In the genomic region with DNA sequence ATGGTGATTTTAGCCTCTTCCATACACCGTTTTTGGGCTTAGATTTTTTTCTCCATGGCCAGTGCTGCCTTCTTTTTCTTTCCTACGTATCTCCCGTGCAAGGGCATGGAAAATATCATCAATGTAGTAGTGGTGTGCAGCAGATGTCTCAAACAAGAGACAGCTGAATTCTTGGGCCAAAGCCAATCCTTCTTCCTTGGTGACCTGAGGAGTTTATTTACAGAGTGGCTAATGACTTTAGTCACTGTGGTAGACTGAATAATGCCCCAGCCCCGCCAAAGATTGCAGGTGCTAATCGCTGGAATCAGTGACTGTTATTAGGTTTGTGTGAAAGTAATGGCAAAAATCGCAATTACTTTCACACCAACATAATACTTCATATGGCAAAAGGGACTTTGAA, we compare ENCODE assay signal across 19 cellular contexts.
A peak's percentile ranks its signal among the peaks of the same experiment; 100 is the strongest.
DNase-seq lines count a peak whose midpoint lies in the region; ATAC-seq and TF ChIP-seq lines count a peak whose summit lies in the region.
"Had no signal": no experiment of that assay in that cellular context is flagged by ENCODE, and none has a peak within 500 bp of the region (broad histone marks: within the 10 kb centered on the region; RNA-seq: fewer than 3 reads in every experiment).

No MANE protein-coding gene starts in this region.

- ATAC-seq in activated T-cell treated with anti-CD3 and anti-CD28 coated beads, Interleukin-2, amount 50 U/mL, for 72 hours (replicated peaks in 1 of 2): no peak
- ATAC-seq: GM12878, heart left ventricle had no signal

- H3K27me3 Mint-ChIP-seq in activated T-cell treated with anti-CD3 and anti-CD28 coated beads, Interleukin-2, amount 50 U/mL, for 72 hours (ENCODE audit: low read depth): no peaks in the 10 kb centered on the region
- no peaks in the 10 kb centered on the region for H3K27me3 Mint-ChIP-seq in activated T-helper 1 cell treated with anti-CD3 and anti-CD28 coated beads, Interleukin-12 subunit alpha, Interleukin-12 subunit beta, Interleukin-2, Interleukin-4 antibody, amounts not matched to agents 30 ng/mL and 10 ng/mL and 1 ng/mL, durations not matched to agents 14 hours and 24 hours and 36 hours (ENCODE audit: insufficient read depth)

- H3K9me3 Mint-ChIP-seq in activated T-cell treated with anti-CD3 and anti-CD28 coated beads, Interleukin-2, amount 50 U/mL, for 72 hours: peaks cover 0 to 4% of the 10 kb centered on the region in 2 donors
- peaks cover 3% of the 10 kb centered on the region for H3K9me3 Mint-ChIP-seq in activated T-helper 1 cell treated with anti-CD3 and anti-CD28 coated beads, Interleukin-12 subunit alpha, Interleukin-12 subunit beta, Interleukin-2, Interleukin-4 antibody, amounts not matched to agents 30 ng/mL and 10 ng/mL and 1 ng/mL, durations not matched to agents 14 hours and 24 hours and 36 hours
- H3K9me3 Mint-ChIP-seq: neural crest cell had no signal

- H3K4me3 ChIP-seq in LNCaP clone FGC (ENCODE audit: low read depth, low read length): no peak overlapping the region
- H3K4me3 ChIP-seq: BLaER1 treated with 17β-estradiol and CSF1 and Interleukin-3, amounts not matched to agents 10 nM and 100 nM; cardiac muscle cell; GM12878; heart left ventricle; testis had no signal

- intact Hi-C loops in activated T-helper 1 cell treated with anti-CD3 and anti-CD28 coated beads, Interleukin-12 subunit alpha, Interleukin-12 subunit beta, Interleukin-2, Interleukin-4 antibody, amounts not matched to agents 30 ng/mL and 10 ng/mL and 1 ng/mL, durations not matched to agents 14 hours and 24 hours and 36 hours (cut with micrococcal nuclease): no loop called here

- H3K4me1 Mint-ChIP-seq in activated T-cell treated with anti-CD3 and anti-CD28 coated beads, Interleukin-2, amount 50 U/mL, for 72 hours (ENCODE audit: low read depth): no peaks in the 10 kb centered on the region
- no peaks in the 10 kb centered on the region for H3K4me1 Mint-ChIP-seq in activated T-helper 1 cell treated with anti-CD3 and anti-CD28 coated beads, Interleukin-12 subunit alpha, Interleukin-12 subunit beta, Interleukin-2, Interleukin-4 antibody, amounts not matched to agents 30 ng/mL and 10 ng/mL and 1 ng/mL, durations not matched to agents 14 hours and 24 hours and 36 hours (ENCODE audit: low read depth)
- H3K4me1 Mint-ChIP-seq: neural crest cell had no signal

- H3K27ac Mint-ChIP-seq in activated T-cell treated with anti-CD3 and anti-CD28 coated beads, Interleukin-2, amount 50 U/mL, for 72 hours: no peak overlapping the region
- H3K27ac Mint-ChIP-seq in activated T-helper 1 cell treated with anti-CD3 and anti-CD28 coated beads, Interleukin-12 subunit alpha, Interleukin-12 subunit beta, Interleukin-2, Interleukin-4 antibody, amounts not matched to agents 30 ng/mL and 10 ng/mL and 1 ng/mL, durations not matched to agents 14 hours and 24 hours and 36 hours: no peak overlapping the region

- TF ChIP-seq CTCF in LNCaP clone FGC (IDR thresholded peaks at IDR 0.05; ENCODE audit: control insufficient read depth, extremely low read depth, insufficient read depth): no peak

- H3K36me3 Mint-ChIP-seq in activated T-cell treated with anti-CD3 and anti-CD28 coated beads, Interleukin-2, amount 50 U/mL, for 72 hours (ENCODE audit: insufficient read depth in 2 of 2): no peaks in the 10 kb centered on the region
- no peaks in the 10 kb centered on the region for H3K36me3 Mint-ChIP-seq in activated T-helper 1 cell treated with anti-CD3 and anti-CD28 coated beads, Interleukin-12 subunit alpha, Interleukin-12 subunit beta, Interleukin-2, Interleukin-4 antibody, amounts not matched to agents 30 ng/mL and 10 ng/mL and 1 ng/mL, durations not matched to agents 14 hours and 24 hours and 36 hours (ENCODE audit: low read depth)

- DNase-seq in LNCaP clone FGC (ENCODE audit: low read depth): peak; percentile 15
- peak; percentile 49 to 83 for DNase-seq in NCI-H2081 (lab: John Stamatoyannopoulos, UW)
- DNase-seq in NCI-H774 (lab: John Stamatoyannopoulos, UW): peak; percentile 68
- DNase-seq in renal cortical epithelial cell (ENCODE audit: low read depth): peak; percentile 5
- no peak for DNase-seq in activated T-cell treated with anti-CD3 and anti-CD28 coated beads, Interleukin-2, amount 50 U/mL, for 72 hours
- no peak for DNase-seq in stimulated activated CD4-positive, alpha-beta T cell treated with anti-CD3 and anti-CD28 coated beads, Interleukin-12 subunit alpha, Interleukin-12 subunit beta, amount 100 ng/mL, for 4 hours
- DNase-seq in activated T-helper 1 cell treated with anti-CD3 and anti-CD28 coated beads, Interleukin-12 subunit alpha, Interleukin-12 subunit beta, Interleukin-2, Interleukin-4 antibody, amounts not matched to agents 30 ng/mL and 10 ng/mL and 1 ng/mL, durations not matched to agents 14 hours and 24 hours and 36 hours (ENCODE audit: low spot score): no peak
- DNase-seq: activated CD4-positive, alpha-beta T cell treated with anti-CD3 and anti-CD28 coated beads, Interleukin-2, amount 50 U/mL, for 48 hours; activated T-cell treated with anti-CD3 and anti-CD28 coated beads, Interleukin-2, amount 50 U/mL, for 48 hours; heart left ventricle; mesenchymal stem cell; retina; SK-N-SH; stimulated activated CD4-positive, alpha-beta T cell treated with anti-CD3 and anti-CD28 coated beads, Interleukin-1b, Interleukin-23, amount 100 ng/mL, for 48 hours; testis had no signal

- no peak overlapping the region for H3K4me3 Mint-ChIP-seq in activated T-cell treated with anti-CD3 and anti-CD28 coated beads, Interleukin-2, amount 50 U/mL, for 72 hours
- H3K4me3 Mint-ChIP-seq in activated T-helper 1 cell treated with anti-CD3 and anti-CD28 coated beads, Interleukin-12 subunit alpha, Interleukin-12 subunit beta, Interleukin-2, Interleukin-4 antibody, amounts not matched to agents 30 ng/mL and 10 ng/mL and 1 ng/mL, durations not matched to agents 14 hours and 24 hours and 36 hours: no peak overlapping the region
- H3K4me3 Mint-ChIP-seq: neural crest cell had no signal

Comparison
In these comparisons a context has a peak if more than half of its experiments do, and no peak if none do; other contexts are left out.
1. DNase-seq: peak in LNCaP clone FGC (single experiment), NCI-H2081 (2 of 2), NCI-H774 (single experiment) and renal cortical epithelial cell (single experiment); none in activated T-cell treated with anti-CD3 and anti-CD28 coated beads, Interleukin-2, amount 50 U/mL, for 72 hours (0 of 2), stimulated activated CD4-positive, alpha-beta T cell treated with anti-CD3 and anti-CD28 coated beads, Interleukin-12 subunit alpha, Interleukin-12 subunit beta, amount 100 ng/mL, for 4 hours (single experiment) and activated T-helper 1 cell treated with anti-CD3 and anti-CD28 coated beads, Interleukin-12 subunit alpha, Interleukin-12 subunit beta, Interleukin-2, Interleukin-4 antibody, amounts not matched to agents 30 ng/mL and 10 ng/mL and 1 ng/mL, durations not matched to agents 14 hours and 24 hours and 36 hours (single experiment).